15 cellular contexts compared by ENCODE assay signal in the genomic region with DNA sequence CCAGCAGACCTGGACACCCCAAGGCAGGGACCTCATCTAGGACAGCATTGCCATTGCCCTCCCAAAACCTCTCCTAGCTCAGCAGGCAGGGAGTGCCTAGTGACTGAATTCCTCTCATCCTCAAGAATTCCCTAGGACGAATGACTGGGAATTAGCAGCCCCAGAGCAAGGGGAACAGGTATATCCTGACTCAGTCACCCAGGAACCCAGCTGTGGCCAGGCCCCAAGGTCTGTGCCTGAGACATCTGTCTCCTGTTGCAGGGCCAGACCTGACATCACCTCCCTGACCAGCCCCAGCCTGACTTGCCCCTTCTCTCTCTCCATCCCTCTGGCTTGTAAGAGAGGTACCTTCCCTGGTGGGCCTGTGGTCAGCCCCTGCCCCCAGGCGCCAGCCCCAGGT. TPM values are rescaled to one million over a fixed set of nuclear protein-coding genes. Genes with fewer than 3 reads are reported as not detected.
DNase-seq lines count a peak whose midpoint lies in the region; ATAC-seq, FAIRE-seq and TF ChIP-seq lines count a peak whose summit lies in the region.
"Had no signal": no experiment of that assay in that cellular context is flagged by ENCODE, and none has a peak within 500 bp of the region (broad histone marks: within the 10 kb centered on the region; RNA-seq: fewer than 3 reads in every experiment).

No MANE protein-coding gene starts in this region.

- peak overlapping the region; percentile 43 for H3K27ac Mint-ChIP-seq in T-helper 2 cell treated with Interferon-gamma antibody and Interleukin-4, amounts not matched to agents 5 μg/mL and 100 μg/mL, for 36 hours
- H3K27ac Mint-ChIP-seq in neural crest cell (ENCODE audit: unreplicated experiment) = peak overlapping the region; percentile 35

- no peaks in the 10 kb centered on the region for H4K20me1 ChIP-seq in KMS-11 (ENCODE audit: insufficient read depth)

- H3K79me2 ChIP-seq in KMS-11 (ENCODE audit: insufficient read depth, low read depth) = no peaks in the 10 kb centered on the region

- H3K27ac ChIP-seq in KMS-11 (peak overlapping the region; percentile 70), coronary artery (peak overlapping the region; percentile 34 to 94)
- H3K27ac ChIP-seq: 22Rv1, upper lobe of right lung had no signal

- H3K4me2 ChIP-seq in KMS-11 = peak overlapping the region; percentile 46

- TF ChIP-seq CTCF in KMS-11 (conservative IDR thresholded peaks at IDR 0.05; ENCODE audit: low read depth, low read length) (no peak), coronary artery (IDR thresholded peaks at IDR 0.05) (no peak), neural crest cell (conservative IDR thresholded peaks at IDR 0.05) (no peak)

- H3K36me3 Mint-ChIP-seq in T-helper 2 cell treated with Interferon-gamma antibody and Interleukin-4, amounts not matched to agents 5 μg/mL and 100 μg/mL, for 36 hours (ENCODE audit: low read depth) = peaks cover 12% of the 10 kb centered on the region
- no peaks in the 10 kb centered on the region for H3K36me3 Mint-ChIP-seq in neural crest cell (ENCODE audit: low read depth)

- H3K4me3 Mint-ChIP-seq in T-helper 2 cell treated with Interferon-gamma antibody and Interleukin-4, amounts not matched to agents 5 μg/mL and 100 μg/mL, for 36 hours = no peak overlapping the region
- no peak overlapping the region for H3K4me3 Mint-ChIP-seq in neural crest cell

- H3K9me3 Mint-ChIP-seq in T-helper 2 cell treated with Interferon-gamma antibody and Interleukin-4, amounts not matched to agents 5 μg/mL and 100 μg/mL, for 36 hours = no peaks in the 10 kb centered on the region
- no peaks in the 10 kb centered on the region for H3K9me3 Mint-ChIP-seq in neural crest cell

- no peak for ATAC-seq in GM21717 (IDR thresholded peaks at IDR 0.05; ENCODE audit: unreplicated experiment)
- ATAC-seq: heart left ventricle, upper lobe of right lung had no signal

- peaks cover 30% of the 10 kb centered on the region for H3K4me1 Mint-ChIP-seq in T-helper 2 cell treated with Interferon-gamma antibody and Interleukin-4, amounts not matched to agents 5 μg/mL and 100 μg/mL, for 36 hours (ENCODE audit: low read depth)
- peaks cover 11% of the 10 kb centered on the region for H3K4me1 Mint-ChIP-seq in neural crest cell

- no peak for TF ChIP-seq POLR2A in H54 (IDR thresholded peaks at IDR 0.05; ENCODE audit: low read depth, low read length)

- H3K9ac ChIP-seq in KMS-11 = no peak overlapping the region; the same call in 1 of the 2 replicates

- no peak for DNase-seq in T-helper 2 cell treated with Interferon-gamma antibody and Interleukin-4, amounts not matched to agents 5 μg/mL and 100 μg/mL, for 36 hours (ENCODE audit: low spot score)
- DNase-seq in T-helper 2 cell (no peak), coronary artery (ENCODE audit: low spot score) (no peak), neural crest cell (ENCODE audit: low read depth, low spot score) (no peak), SIG-M5 treated with dmso at 0.1 percent for 504 hours (lab: John Stamatoyannopoulos, UW; ENCODE audit: unreplicated experiment) (no peak), H54 (ENCODE audit: insufficient read length, low spot score) (no peak)
- DNase-seq: cerebellar nuclear complex, heart left ventricle, SHP77 treated with DMSO at 0.1 percent for 48 hours, upper lobe of right lung had no signal

- H3K4me1 ChIP-seq in KMS-11 (ENCODE audit: low read depth, poor library complexity, severe bottlenecking) = peaks cover 74% of the 10 kb centered on the region

- no peak overlapping the region for H2AFZ ChIP-seq in KMS-11 (ENCODE audit: low read depth)

- no peak for FAIRE-seq in H54 (lab: Jason Lieb, UNC)
- FAIRE-seq: HTR-8/SVneo had no signal

- H3K4me3 ChIP-seq in KMS-11 (IDR thresholded peaks at IDR 0.05; ENCODE audit: insufficient read depth, low read depth, low read length) (no peak overlapping the region), coronary artery (no peak overlapping the region)
- H3K4me3 ChIP-seq: heart left ventricle, upper lobe of right lung had no signal

- no peaks in the 10 kb centered on the region for H3K27me3 ChIP-seq in KMS-11 (ENCODE audit: insufficient read depth, low read depth)
- H3K27me3 ChIP-seq: heart left ventricle, upper lobe of right lung had no signal

- no peaks in the 10 kb centered on the region for H3K27me3 Mint-ChIP-seq in T-helper 2 cell treated with Interferon-gamma antibody and Interleukin-4, amounts not matched to agents 5 μg/mL and 100 μg/mL, for 36 hours (ENCODE audit: low read depth)
- peaks cover 2% of the 10 kb centered on the region for H3K27me3 Mint-ChIP-seq in neural crest cell (ENCODE audit: low read depth)

- no peaks in the 10 kb centered on the region for H3K36me3 ChIP-seq in KMS-11 (ENCODE audit: insufficient read depth)
- H3K36me3 ChIP-seq: upper lobe of right lung had no signal

RNA-seq across cellular contexts. Expression of a gene that starts 39.0 kb away (rescaled TPM):
- 0.37 and 0.66 TPM in 2 replicates for total RNA-seq in neural crest cell
- total RNA-seq: G401 had no signal
